Comparison of ENCODE assay signal across 8 cellular contexts in the genomic region with DNA sequence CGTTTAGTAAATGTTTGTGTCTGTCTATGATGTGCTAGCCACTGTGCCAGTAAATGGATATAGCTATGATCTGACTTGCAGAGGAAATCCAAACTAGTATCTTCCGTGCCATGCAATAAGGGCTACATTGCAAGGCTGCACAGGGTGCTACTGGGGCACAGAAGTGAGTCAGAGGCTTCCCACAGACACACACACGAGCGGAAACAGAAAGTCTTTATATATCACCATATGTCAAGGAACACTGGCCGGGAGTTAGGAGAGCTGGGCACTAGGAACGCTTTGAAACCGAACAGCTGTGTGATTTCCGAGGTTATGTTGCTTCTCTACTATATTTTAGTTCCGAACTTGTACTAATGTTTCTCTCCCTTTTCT. TPM values are rescaled to one million over a fixed set of nuclear protein-coding genes. Genes with fewer than 3 reads are reported as not detected.
A peak's percentile ranks its signal among the peaks of the same experiment; 100 is the strongest.
DNase-seq lines count a peak whose midpoint lies in the region; TF ChIP-seq lines count a peak whose summit lies in the region.
"Not testable (repeated sequence)": the region's sequence is repeated elsewhere in the genome, so short reads cannot be mapped to it uniquely, and the experiment has no call there.

No MANE protein-coding gene starts in this region.

- not testable (repeated sequence) for H3K9me3 Mint-ChIP-seq in activated CD4-positive, alpha-beta memory T cell treated with anti-CD3 and anti-CD28 coated beads for 36 hours

- H3K27me3 ChIP-seq in brain microvascular endothelial cell (replicated peaks); mucosa of stomach (ENCODE audit: control insufficient read depth, insufficient read depth, low read length); vagina: not testable (repeated sequence)

- H3K27ac ChIP-seq in brain microvascular endothelial cell (peak overlapping the region; percentile 92), vagina (peak overlapping the region; percentile 81)

- H3K9me3 ChIP-seq in mucosa of stomach (ENCODE audit: control insufficient read depth, low read length); vagina: not testable (repeated sequence)

- intact Hi-C loops in activated CD4-positive, alpha-beta memory T cell treated with anti-CD3 and anti-CD28 coated beads for 36 hours (cut with micrococcal nuclease): loop anchor here (1.0 kb wide), 3 partner anchors 15 to 56 kb away; a partner anchor contains a TSS
- intact Hi-C loops in vagina (cut with DNase I): not testable (repeated sequence)

- peaks cover 11% of the 10 kb centered on the region for H3K4me1 Mint-ChIP-seq in activated CD4-positive, alpha-beta memory T cell treated with anti-CD3 and anti-CD28 coated beads for 36 hours (ENCODE audit: low read depth)

- CTCF ChIA-PET in activated CD4-positive, alpha-beta memory T cell treated with anti-CD3 and anti-CD28 coated beads for 36 hours (lab: Charles Lee): interaction anchor here (0.7 to 2.1 kb wide), 6 partner anchors 14 to 57 kb away, joined by 3 to 9 read pairs (median 4); a partner anchor contains a TSS

- peaks cover 20% of the 10 kb centered on the region for H3K36me3 Mint-ChIP-seq in activated CD4-positive, alpha-beta memory T cell treated with anti-CD3 and anti-CD28 coated beads for 36 hours

- not testable (repeated sequence) for H3K4me1 ChIP-seq in mucosa of stomach (ENCODE audit: control insufficient read depth, insufficient read depth, low read length)
- H3K4me1 ChIP-seq in vagina: peaks cover 34% of the 10 kb centered on the region

- DNase-seq in NOMO-1 treated with DMSO at 0.1 percent for 48 hours (lab: John Stamatoyannopoulos, UW; ENCODE audit: unreplicated experiment): peak; percentile 47
- peak; percentile 73 for DNase-seq in activated CD4-positive, alpha-beta memory T cell treated with anti-CD3 and anti-CD28 coated beads for 36 hours
- peak; percentile 67 for DNase-seq in brain microvascular endothelial cell
- peak; percentile 53 for DNase-seq in foreskin melanocyte
- DNase-seq in stimulated activated CD4-positive, alpha-beta T cell treated with anti-CD3 and anti-CD28 coated beads, Interleukin-1b, Interleukin-23, amount 100 ng/mL, for 48 hours: peak; percentile 44
- not testable (repeated sequence) for DNase-seq in vagina (ENCODE audit: extremely low spot score in 2 of 2)

- not testable (repeated sequence) for H3K27me3 Mint-ChIP-seq in activated CD4-positive, alpha-beta memory T cell treated with anti-CD3 and anti-CD28 coated beads for 36 hours

- H3K36me3 ChIP-seq in brain microvascular endothelial cell (replicated peaks): peaks cover 14% of the 10 kb centered on the region
- not testable (repeated sequence) for H3K36me3 ChIP-seq in mucosa of stomach (ENCODE audit: control insufficient read depth, insufficient read depth, low read length)
- H3K36me3 ChIP-seq in vagina: peaks cover 0 to 17% of the 10 kb centered on the region in 2 donors

- peak overlapping the region; percentile 99 for H3K27ac Mint-ChIP-seq in activated CD4-positive, alpha-beta memory T cell treated with anti-CD3 and anti-CD28 coated beads for 36 hours

- peak overlapping the region; percentile 79 for H3K9ac ChIP-seq in mucosa of stomach (ENCODE audit: low read length)

- not testable (repeated sequence) for TF ChIP-seq CTCF in GM12875 (IDR thresholded peaks at IDR 0.05; ENCODE audit: borderline replicate concordance, insufficient read depth, low read depth, low read length); brain microvascular endothelial cell (IDR thresholded peaks at IDR 0.05; ENCODE audit: low read depth, low read length, missing control alignments); vagina (IDR thresholded peaks at IDR 0.05)

- H3K4me3 ChIP-seq in GM12875 (ENCODE audit: low read depth, low read length) (peak overlapping the region; percentile 70), brain microvascular endothelial cell (ENCODE audit: low read depth, low read length) (peak overlapping the region; percentile 97), mucosa of stomach (ENCODE audit: low read length) (peak overlapping the region; percentile 93), vagina (peak overlapping the region; percentile 65 to 80)

- in situ Hi-C loops in brain microvascular endothelial cell (cut with HindIII; ENCODE audit: low pct_ligation_motif_present, low sequenced_read_pairs): not testable (repeated sequence)

- H3K4me3 Mint-ChIP-seq in activated CD4-positive, alpha-beta memory T cell treated with anti-CD3 and anti-CD28 coated beads for 36 hours: peak overlapping the region; percentile 99

- POLR2A ChIA-PET in activated CD4-positive, alpha-beta memory T cell treated with anti-CD3 and anti-CD28 coated beads for 36 hours (lab: Charles Lee): interaction anchor here (1.2 to 2.3 kb wide), 7 partner anchors 14 to 81 kb away, joined by 4 to 26 read pairs (median 8); a partner anchor contains a TSS

- not testable (repeated sequence) for TF ChIP-seq POLR2A in vagina (IDR thresholded peaks at IDR 0.05)

RNA-seq across cellular contexts. Expression of a gene that starts 14.4 kb away (rescaled TPM):
- total RNA-seq in activated CD4-positive, alpha-beta memory T cell treated with anti-CD3 and anti-CD28 coated beads for 36 hours: 10 to 100 TPM; 88.3 to 90.7 TPM
- 47.9 TPM for total RNA-seq in vagina

RNA-seq across cellular contexts. Expression of a gene that starts 31.9 kb away (rescaled TPM):
- 1 to 10 TPM; 7.1 to 7.7 TPM for total RNA-seq in activated CD4-positive, alpha-beta memory T cell treated with anti-CD3 and anti-CD28 coated beads for 36 hours
- 5.4 TPM for total RNA-seq in vagina

RNA-seq across cellular contexts. Expression of a gene that starts 52.1 kb away (rescaled TPM):
- 10 to 100 TPM; 35.3 to 37.6 TPM for total RNA-seq in activated CD4-positive, alpha-beta memory T cell treated with anti-CD3 and anti-CD28 coated beads for 36 hours
- 19.6 TPM for total RNA-seq in vagina

RNA-seq across cellular contexts. Expression of a gene that starts 55.6 kb away (rescaled TPM):
- 10 to 100 TPM; 45.1 to 46.2 TPM for total RNA-seq in activated CD4-positive, alpha-beta memory T cell treated with anti-CD3 and anti-CD28 coated beads for 36 hours
- 123 TPM for total RNA-seq in vagina
